In genomic region chr3:49021213-49021812, GRCh38 we compare ENCODE assay signal across 8 cellular contexts. TPM values are rescaled to one million over a fixed set of nuclear protein-coding genes. Genes with fewer than 3 reads are reported as not detected.
DNase-seq lines count a peak whose midpoint lies in the region; ATAC-seq and TF ChIP-seq lines count a peak whose summit lies in the region.

No MANE protein-coding gene starts in this region.

- no peaks in the 10 kb centered on the region for H3K36me3 ChIP-seq in ovary
- peaks cover 25 to 27% of the 10 kb centered on the region in 2 donors for H3K36me3 ChIP-seq in thyroid gland

- no peak for TF ChIP-seq EP300 in ovary (IDR thresholded peaks at IDR 0.05)

- peak; percentile 55 for ATAC-seq in HG02678 (IDR thresholded peaks at IDR 0.05; ENCODE audit: unreplicated experiment)
- ATAC-seq in activated naive CD8-positive, alpha-beta T cell treated with anti-CD3 and anti-CD28 coated beads, Interleukin-2, amount 10 ng/mL, durations not matched to agents 7 days and 5 days (ENCODE audit: low read depth), result peak; percentile 67

- peaks cover 12% of the 10 kb centered on the region for H3K4me1 ChIP-seq in ovary (ENCODE audit: insufficient read depth)
- H3K4me1 ChIP-seq in thyroid gland, result peaks cover 31 to 38% of the 10 kb centered on the region in 2 donors

- POLR2A ChIA-PET in activated naive CD8-positive, alpha-beta T cell treated with anti-CD3 and anti-CD28 coated beads, Interleukin-2, amount 10 ng/mL, durations not matched to agents 7 days and 5 days (lab: Charles Lee), result interaction anchor here (0.5 to 10.1 kb wide), 18 partner anchors 7 to 553 kb away, joined by 3 to 244 read pairs (median 6); partner anchors contain the start of genes ARIH2, IMPDH2, P4HTM and QARS1

- TF ChIP-seq POLR2A in ovary (IDR thresholded peaks at IDR 0.05) (peak; percentile 92), thyroid gland (IDR thresholded peaks at IDR 0.05) (peak; percentile 92 to 100)

- peaks cover 26% of the 10 kb centered on the region for H3K4me1 Mint-ChIP-seq in activated naive CD8-positive, alpha-beta T cell treated with anti-CD3 and anti-CD28 coated beads, Interleukin-2, amount 10 ng/mL, durations not matched to agents 7 days and 5 days

- H3K27ac ChIP-seq in ovary (peak overlapping the region; percentile 97 to 98), thyroid gland (peak overlapping the region; percentile 94 to 100 (median 100))

- no peaks in the 10 kb centered on the region for H3K9me3 Mint-ChIP-seq in activated naive CD8-positive, alpha-beta T cell treated with anti-CD3 and anti-CD28 coated beads, Interleukin-2, amount 10 ng/mL, durations not matched to agents 7 days and 5 days

- intact Hi-C loops in head of caudate nucleus (cut with DNase I) (loop anchor here (5.0 to 10.0 kb wide), 3 partner anchors 34 to 393 kb away; partner anchors contain the start of genes QRICH1, RHOA and TCTA), ovary (cut with DNase I) (loop anchor here in 1 of 4 donors (10.0 kb wide), 1 partner anchor 107 kb away; the partner anchor contains the start of gene ARIH2), thyroid gland (cut with DNase I) (loop anchor here (10.0 kb wide), 1 partner anchor 73 kb away; the partner anchor contains the start of gene QRICH1)

- H3K27me3 ChIP-seq in ovary (no peaks in the 10 kb centered on the region), thyroid gland (no peaks in the 10 kb centered on the region)

- H3K27ac Mint-ChIP-seq in activated naive CD8-positive, alpha-beta T cell treated with anti-CD3 and anti-CD28 coated beads, Interleukin-2, amount 10 ng/mL, durations not matched to agents 7 days and 5 days, result peak overlapping the region; percentile 98

- DNase-seq in GM12864 (ENCODE audit: low read depth), result peak; percentile 95
- DNase-seq in NCI-H1105 treated with DMSO at 0.1 percent for 48 hours (lab: John Stamatoyannopoulos, UW), result peak; percentile 91
- peak; percentile 95 for DNase-seq in SKM-1 treated with dmso at 0.1 percent for 144 hours (lab: John Stamatoyannopoulos, UW; ENCODE audit: unreplicated experiment)
- DNase-seq in activated naive CD8-positive, alpha-beta T cell treated with anti-CD3 and anti-CD28 coated beads, Interleukin-2, amount 10 ng/mL, durations not matched to agents 7 days and 5 days, result peak; percentile 99
- DNase-seq in head of caudate nucleus, result peak; percentile 95 to 99 (median 98)
- peak; percentile 99 to 100 (median 100) for DNase-seq in ovary
- DNase-seq in thyroid gland, result peak; percentile 100

- H3K9me3 ChIP-seq in ovary (no peaks in the 10 kb centered on the region), thyroid gland (no peaks in the 10 kb centered on the region)

- H3K36me3 Mint-ChIP-seq in activated naive CD8-positive, alpha-beta T cell treated with anti-CD3 and anti-CD28 coated beads, Interleukin-2, amount 10 ng/mL, durations not matched to agents 7 days and 5 days, result peaks cover 12% of the 10 kb centered on the region

- H3K27me3 Mint-ChIP-seq in activated naive CD8-positive, alpha-beta T cell treated with anti-CD3 and anti-CD28 coated beads, Interleukin-2, amount 10 ng/mL, durations not matched to agents 7 days and 5 days, result no peaks in the 10 kb centered on the region

- peak overlapping the region; percentile 79 for H3K4me3 ChIP-seq in GM12864 (ENCODE audit: low read depth, low read length)
- peak overlapping the region; percentile 94 for H3K4me3 ChIP-seq in ovary
- H3K4me3 ChIP-seq in thyroid gland (replicated peaks in 1 of 3), result peak overlapping the region; percentile 77 to 98 (median 97)

- WGBS in ovary, 3 donors, result 0 to 1% (median 0%) methylated on average over 52 to 60 of the region's 60 CpGs
- WGBS in thyroid gland, 2 donors, result 0% methylated on average over 6 to 15 of the region's 60 CpGs

- TF ChIP-seq CTCF in GM12864 (IDR thresholded peaks at IDR 0.05; ENCODE audit: low read depth, low read length, missing control alignments), result no peak
- no peak for TF ChIP-seq CTCF in ovary (IDR thresholded peaks at IDR 0.05)
- no peak for TF ChIP-seq CTCF in thyroid gland (IDR thresholded peaks at IDR 0.05)

- peak overlapping the region; percentile 96 for H3K4me3 Mint-ChIP-seq in activated naive CD8-positive, alpha-beta T cell treated with anti-CD3 and anti-CD28 coated beads, Interleukin-2, amount 10 ng/mL, durations not matched to agents 7 days and 5 days

RNA-seq across cellular contexts. Expression of gene NDUFAF3, which starts 0.6 kb away (rescaled TPM):
- total RNA-seq in activated naive CD8-positive, alpha-beta T cell treated with anti-CD3 and anti-CD28 coated beads, Interleukin-2, amount 10 ng/mL, durations not matched to agents 7 days and 5 days, result 10 to 100 TPM; 78.9 to 82.4 TPM
- total RNA-seq in ovary, result 100 to 1,000 TPM in 3 of 7 donors, 10 to 100 TPM in 4; 77.4 to 132 (median 96.3) TPM
- polyA plus RNA-seq in ovary, result 10 to 100 TPM; 43.2 to 72.6 TPM
- total RNA-seq in thyroid gland, result 100 to 1,000 TPM; 120 to 305 (median 146) TPM

RNA-seq across cellular contexts. Expression of gene DALRD3, which starts 2.9 kb away (rescaled TPM):
- total RNA-seq in activated naive CD8-positive, alpha-beta T cell treated with anti-CD3 and anti-CD28 coated beads, Interleukin-2, amount 10 ng/mL, durations not matched to agents 7 days and 5 days, result 10 to 100 TPM; 27.9 to 29.9 TPM
- total RNA-seq in ovary (10 to 100 TPM; 21.1 to 74.9 (median 27.5) TPM), thyroid gland (10 to 100 TPM; 43.1 to 91.4 (median 60.0) TPM)
- 10 to 100 TPM; 23.0 to 33.1 TPM for polyA plus RNA-seq in ovary

RNA-seq across cellular contexts. Expression of gene IMPDH2, which starts 7.9 kb away (rescaled TPM):
- total RNA-seq in activated naive CD8-positive, alpha-beta T cell treated with anti-CD3 and anti-CD28 coated beads, Interleukin-2, amount 10 ng/mL, durations not matched to agents 7 days and 5 days, result 100 to 1,000 TPM; 145 to 146 TPM
- 100 to 1,000 TPM; 264 to 523 (median 420) TPM for total RNA-seq in ovary
- polyA plus RNA-seq in ovary, result 100 to 1,000 TPM; 295 to 381 TPM
- 100 to 1,000 TPM in 3 of 4 donors, 10 to 100 TPM in 1; 92.9 to 159 (median 109) TPM for total RNA-seq in thyroid gland

RNA-seq across cellular contexts. Expression of gene WDR6, which starts 14.1 kb away (rescaled TPM):
- 100 to 1,000 TPM; 185 to 207 TPM for total RNA-seq in activated naive CD8-positive, alpha-beta T cell treated with anti-CD3 and anti-CD28 coated beads, Interleukin-2, amount 10 ng/mL, durations not matched to agents 7 days and 5 days
- total RNA-seq in ovary (100 to 1,000 TPM; 116 to 289 (median 230) TPM), thyroid gland (100 to 1,000 TPM; 125 to 169 (median 149) TPM)
- 100 to 1,000 TPM; 109 to 196 TPM for polyA plus RNA-seq in ovary

RNA-seq across cellular contexts. Expression of gene P4HTM, which starts 31.3 kb away (rescaled TPM):
- 10 to 100 TPM; 57.4 to 57.7 TPM for total RNA-seq in activated naive CD8-positive, alpha-beta T cell treated with anti-CD3 and anti-CD28 coated beads, Interleukin-2, amount 10 ng/mL, durations not matched to agents 7 days and 5 days
- 100 to 1,000 TPM in 1 of 7 donors, 10 to 100 TPM in 6; 31.5 to 125 (median 46.5) TPM for total RNA-seq in ovary
- polyA plus RNA-seq in ovary, result 10 to 100 TPM; 16.6 to 33.5 TPM
- 100 to 1,000 TPM in 1 of 4 donors, 10 to 100 TPM in 3; 73.5 to 117 (median 95.0) TPM for total RNA-seq in thyroid gland

Comparison
In these comparisons a context has a peak if more than half of its experiments do, and no peak if none do; other contexts are left out.
1. Peak in every context shown above with its lines: DNase-seq, ATAC-seq, H3K4me3 ChIP-seq and H3K27ac ChIP-seq.